Comparison of ENCODE assay signal across 16 cellular contexts in the genomic region with DNA sequence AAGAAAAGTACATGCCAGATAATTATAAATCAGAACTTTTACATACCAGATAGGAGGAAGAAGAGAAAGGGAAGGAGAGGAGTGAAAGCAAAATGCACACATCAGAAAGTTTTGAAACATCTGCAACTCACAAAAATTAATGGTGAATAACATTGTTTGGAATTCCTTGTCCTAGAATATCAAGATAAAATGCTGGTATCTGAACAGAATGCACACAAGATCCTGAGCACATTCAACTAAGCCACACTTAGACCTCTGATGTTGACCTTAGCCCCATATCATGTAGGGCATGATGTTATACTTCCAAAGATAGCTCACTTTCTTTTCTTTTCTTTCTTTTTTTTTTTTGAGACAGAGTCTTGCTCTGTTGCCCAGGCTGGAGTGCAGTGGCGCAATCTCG.
A peak's percentile ranks its signal among the peaks of the same experiment; 100 is the strongest.
DNase-seq lines count a peak whose midpoint lies in the region; FAIRE-seq and TF ChIP-seq lines count a peak whose summit lies in the region.
"Had no signal": no experiment of that assay in that cellular context is flagged by ENCODE, and none has a peak within 500 bp of the region (broad histone marks: within the 10 kb centered on the region; RNA-seq: fewer than 3 reads in every experiment).

No MANE protein-coding gene starts in this region.

- H3K27ac ChIP-seq in osteoblast (ENCODE audit: low read depth, low read length) (peak overlapping the region; percentile 5), colonic mucosa (no peak overlapping the region)
- H3K27ac ChIP-seq: KMS-11 had no signal

- H3K4me1 ChIP-seq in adipocyte (ENCODE audit: control insufficient read depth, insufficient read depth, low read length) (peaks cover 58% of the 10 kb centered on the region), osteoblast (ENCODE audit: insufficient read depth, low read length) (peaks cover 28% of the 10 kb centered on the region), colonic mucosa (no peaks in the 10 kb centered on the region)

- intact Hi-C loops in colonic mucosa (cut with DNase I), result no loop called here

- H3K79me2 ChIP-seq in osteoblast (ENCODE audit: insufficient read depth, low read length), result no peaks in the 10 kb centered on the region

- H4K20me1 ChIP-seq in osteoblast (ENCODE audit: insufficient read depth, low read length), result no peaks in the 10 kb centered on the region

- no peak overlapping the region for H2AFZ ChIP-seq in osteoblast (ENCODE audit: low read length)

- H3K9me3 ChIP-seq in adipocyte (ENCODE audit: control insufficient read depth, low read length) (no peaks in the 10 kb centered on the region), osteoblast (ENCODE audit: low read depth, low read length) (no peaks in the 10 kb centered on the region), colonic mucosa (no peaks in the 10 kb centered on the region)

- H3K4me3 ChIP-seq in adipocyte (ENCODE audit: low read length) (peak overlapping the region; percentile 63), fibroblast of mammary gland (ENCODE audit: control insufficient read depth, low read depth, low read length) (no peak overlapping the region), osteoblast (ENCODE audit: insufficient read depth, low read length) (no peak overlapping the region), colonic mucosa (no peak overlapping the region)

- no peaks in the 10 kb centered on the region for H3K36me3 ChIP-seq in adipocyte (ENCODE audit: control insufficient read depth, insufficient read depth, low read length, severe bottlenecking)
- no peaks in the 10 kb centered on the region for H3K36me3 ChIP-seq in osteoblast (ENCODE audit: insufficient read depth, low read length)
- no peaks in the 10 kb centered on the region for H3K36me3 ChIP-seq in colonic mucosa

- no peak for FAIRE-seq in D721Med (lab: Jason Lieb, UNC)
- FAIRE-seq: GM12891, GM18507 had no signal

- no peak for DNase-seq in adipocyte (ENCODE audit: low read depth)
- DNase-seq in fibroblast of mammary gland (ENCODE audit: low read depth), result peak; percentile 46
- no peak for DNase-seq in osteoblast (ENCODE audit: insufficient read length, low spot score, missing footprints)
- DNase-seq in GOT3 (lab: John Stamatoyannopoulos, UW), result no peak
- no peak for DNase-seq in colonic mucosa
- DNase-seq in D721Med (ENCODE audit: insufficient read length, low spot score), result no peak
- DNase-seq in NCI-H2081 treated with DMSO at 0.1 percent for 48 hours (lab: John Stamatoyannopoulos, UW), result no peak
- DNase-seq: CD4-positive, alpha-beta memory T cell; GF-D8; NCI-H1092; NCI-H146; NCI-H2081; NCI-H524 had no signal

- peak overlapping the region; percentile 87 for H3K9ac ChIP-seq in adipocyte (ENCODE audit: low read length)
- no peak overlapping the region for H3K9ac ChIP-seq in colonic mucosa (ENCODE audit: low read depth in 2 of 2, low read length in 2 of 2)
- H3K9ac ChIP-seq: KMS-11 had no signal

- no peak overlapping the region for H3K4me2 ChIP-seq in osteoblast (ENCODE audit: insufficient read depth, low read length)
- H3K4me2 ChIP-seq: KMS-11 had no signal

- H3K27me3 ChIP-seq in adipocyte (replicated peaks; ENCODE audit: control insufficient read depth, insufficient read depth, low read length) (no peaks in the 10 kb centered on the region), osteoblast (ENCODE audit: insufficient read depth, low read length) (no peaks in the 10 kb centered on the region), colonic mucosa (no peaks in the 10 kb centered on the region)

- TF ChIP-seq CTCF in fibroblast of mammary gland (conservative IDR thresholded peaks at IDR 0.05; ENCODE audit: control insufficient read depth, insufficient read depth, low read depth, low read length), result no peak
- no peak for TF ChIP-seq CTCF in osteoblast (IDR thresholded peaks at IDR 0.05; ENCODE audit: extremely low read depth, low read depth, low read length)
- TF ChIP-seq CTCF in colonic mucosa (IDR thresholded peaks at IDR 0.05), result no peak
- no peak for TF ChIP-seq CTCF in D721Med (IDR thresholded peaks at IDR 0.05; ENCODE audit: insufficient read depth, missing control alignments)
